ENCODE assay signal across 10 cellular contexts in genomic region chr5:58462154-58462553, GRCh38. TPM values are rescaled to one million over a fixed set of nuclear protein-coding genes. Genes with fewer than 3 reads are reported as not detected.
DNase-seq lines count a peak whose midpoint lies in the region; TF ChIP-seq lines count a peak whose summit lies in the region.
"Had no signal": no experiment of that assay in that cellular context is flagged by ENCODE, and none has a peak within 500 bp of the region (broad histone marks: within the 10 kb centered on the region; RNA-seq: fewer than 3 reads in every experiment).

No MANE protein-coding gene starts in this region.

- H3K27ac ChIP-seq in Peyer's patch (peak overlapping the region in 3 of 4 donors; percentile 9 to 76 (median 57)), esophagus squamous epithelium (peak overlapping the region in 3 of 4 donors; percentile 25 to 99 (median 50)), smooth muscle cell (ENCODE audit: low read depth) (peak overlapping the region; percentile 97)
- no peak overlapping the region for H3K27ac ChIP-seq in CD8-positive, alpha-beta memory T cell (ENCODE audit: low read depth, low read length)

- no peaks in the 10 kb centered on the region for H3K9me3 ChIP-seq in Peyer's patch
- H3K9me3 ChIP-seq in esophagus squamous epithelium, result no peaks in the 10 kb centered on the region
- no peaks in the 10 kb centered on the region for H3K9me3 ChIP-seq in smooth muscle cell (replicated peaks; ENCODE audit: low read depth)
- no peaks in the 10 kb centered on the region for H3K9me3 ChIP-seq in CD8-positive, alpha-beta memory T cell (ENCODE audit: low read length)

- H3K9me3 Mint-ChIP-seq in CD8-positive, alpha-beta memory T cell, result no peaks in the 10 kb centered on the region
- H3K9me3 Mint-ChIP-seq: activated naive CD4-positive, alpha-beta T cell treated with anti-CD3 and anti-CD28 coated beads, Interleukin-2, amount 50 U/mL, for 72 hours had no signal

- DNase-seq in NCI-H1417 (lab: John Stamatoyannopoulos, UW) (peak in 2 of 3 experiments; percentile 16 to 55), NCI-H1417 treated with DMSO at 0.1 percent for 48 hours (lab: John Stamatoyannopoulos, UW) (no peak), Peyer's patch (no peak), esophagus squamous epithelium (lab: John Stamatoyannopoulos, UW) (no peak), smooth muscle cell (lab: John Stamatoyannopoulos, UW; ENCODE audit: unreplicated experiment) (no peak), NCI-H774 (lab: John Stamatoyannopoulos, UW) (no peak)
- DNase-seq in CD8-positive, alpha-beta memory T cell, result no peak
- no peak for DNase-seq in activated CD4-positive, alpha-beta T cell treated with anti-CD3 and anti-CD28 coated beads for 48 hours
- DNase-seq: stimulated activated CD4-positive, alpha-beta T cell treated with anti-CD3 and anti-CD28 coated beads, Interleukin-1b, Interleukin-23, amount 100 ng/mL, for 48 hours had no signal

- peak overlapping the region; percentile 70 for H3K9ac ChIP-seq in smooth muscle cell (ENCODE audit: low read depth)

- POLR2A ChIA-PET in CD8-positive, alpha-beta memory T cell (lab: Charles Lee), result no interaction called here

- peak overlapping the region in 1 of 8 donors; percentile 16 for H3K27ac Mint-ChIP-seq in CD8-positive, alpha-beta memory T cell

- H3K36me3 Mint-ChIP-seq in CD8-positive, alpha-beta memory T cell, result no peaks in the 10 kb centered on the region

- H3K4me1 ChIP-seq in Peyer's patch (peaks cover 0 to 5% (median 0%) of the 10 kb centered on the region in 4 donors), esophagus squamous epithelium (peaks cover 0 to 36% (median 10%) of the 10 kb centered on the region in 3 donors), smooth muscle cell (ENCODE audit: low read depth) (peaks cover 6% of the 10 kb centered on the region)
- peaks cover 11% of the 10 kb centered on the region for H3K4me1 ChIP-seq in CD8-positive, alpha-beta memory T cell (ENCODE audit: insufficient read depth, low read length)

- no peak for TF ChIP-seq CTCF in Peyer's patch (IDR thresholded peaks at IDR 0.05)
- TF ChIP-seq CTCF in esophagus squamous epithelium (IDR thresholded peaks at IDR 0.05), result no peak
- TF ChIP-seq CTCF in smooth muscle cell (IDR thresholded peaks at IDR 0.05; ENCODE audit: borderline replicate concordance, insufficient read depth, poor library complexity, severe bottlenecking), result no peak

- 35 to 44% methylated on average over 3 of the region's 3 CpGs for WGBS in esophagus squamous epithelium, 2 donors
- 38% methylated on average over 3 of the region's 3 CpGs for WGBS in smooth muscle cell (ENCODE audit: low lambda C conversion rate)

- peak overlapping the region in 1 of 7 donors; percentile 42 for H3K4me3 Mint-ChIP-seq in CD8-positive, alpha-beta memory T cell

- H3K27me3 ChIP-seq in Peyer's patch (no peaks in the 10 kb centered on the region), esophagus squamous epithelium (no peaks in the 10 kb centered on the region), smooth muscle cell (ENCODE audit: low read depth) (no peaks in the 10 kb centered on the region)
- no peaks in the 10 kb centered on the region for H3K27me3 ChIP-seq in CD8-positive, alpha-beta memory T cell (ENCODE audit: insufficient read depth, low read length, poor library complexity, severe bottlenecking)

- H4K20me1 ChIP-seq in smooth muscle cell (ENCODE audit: low read depth), result peaks cover 27% of the 10 kb centered on the region

- H2AFZ ChIP-seq in smooth muscle cell (ENCODE audit: low read depth), result peak overlapping the region; percentile 25

- peaks cover 13 to 17% (median 17%) of the 10 kb centered on the region in 3 donors for H3K4me1 Mint-ChIP-seq in CD8-positive, alpha-beta memory T cell

- H3K36me3 ChIP-seq in Peyer's patch, result peaks cover 0 to under 1% (median 0%) of the 10 kb centered on the region in 3 donors
- H3K36me3 ChIP-seq in esophagus squamous epithelium, result peaks cover 0 to 8% (median 0%) of the 10 kb centered on the region in 3 donors
- peaks cover 7% of the 10 kb centered on the region for H3K36me3 ChIP-seq in smooth muscle cell (ENCODE audit: low read depth)
- H3K36me3 ChIP-seq in CD8-positive, alpha-beta memory T cell (ENCODE audit: insufficient read depth, low read length), result no peaks in the 10 kb centered on the region

- CTCF ChIA-PET in CD8-positive, alpha-beta memory T cell (lab: Charles Lee), result interaction anchor here (1.7 to 3.7 kb wide), 2 partner anchors 682 to 1163 kb away, joined by 9 to 41 read pairs; no protein-coding TSS in a partner anchor

- intact Hi-C loops in esophagus squamous epithelium (cut with DNase I), result loop anchor here (5.0 to 10.0 kb wide), 4 partner anchors 575 to 1160 kb away; no protein-coding TSS in a partner anchor

- H3K4me3 ChIP-seq in Peyer's patch, result peak overlapping the region in 1 of 4 donors; percentile 8
- no peak overlapping the region for H3K4me3 ChIP-seq in esophagus squamous epithelium
- H3K4me3 ChIP-seq in smooth muscle cell, result no peak overlapping the region
- H3K4me3 ChIP-seq in CD8-positive, alpha-beta memory T cell (ENCODE audit: low read length), result no peak overlapping the region

- H3F3A ChIP-seq in smooth muscle cell (ENCODE audit: low read depth), result peaks cover 6% of the 10 kb centered on the region

- H3K4me2 ChIP-seq in smooth muscle cell, result peak overlapping the region; percentile 49

- peaks cover 19 to 20% of the 10 kb centered on the region in 2 donors for H3K27me3 Mint-ChIP-seq in CD8-positive, alpha-beta memory T cell

- H3K79me2 ChIP-seq in smooth muscle cell (ENCODE audit: low read depth), result peaks cover 27% of the 10 kb centered on the region

- TF ChIP-seq POLR2A in Peyer's patch (IDR thresholded peaks at IDR 0.05) (peak in 1 of 2 donors; percentile 50), esophagus squamous epithelium (IDR thresholded peaks at IDR 0.05) (no peak)

RNA-seq across cellular contexts. Expression of gene PLK2, which starts 2.3 kb away (rescaled TPM):
- total RNA-seq in Peyer's patch, result 10 to 100 TPM; 31.6 to 61.1 (median 43.6) TPM
- total RNA-seq in esophagus squamous epithelium, result 100 to 1,000 TPM; 117 to 227 (median 151) TPM
- total RNA-seq in smooth muscle cell, result 425 and 435 TPM in 2 replicates
- 175 and 245 TPM in 2 replicates for polyA plus RNA-seq in smooth muscle cell
- 1 to 10 TPM; 2.5 to 3.0 TPM for total RNA-seq in CD8-positive, alpha-beta memory T cell
- polyA plus RNA-seq in CD8-positive, alpha-beta memory T cell, result 5.2 TPM

RNA-seq across cellular contexts. Expression of gene GAPT, which starts 29.1 kb away (rescaled TPM):
- 10 to 100 TPM in 1 of 4 donors, under 1 TPM in 2, not detected in 1; 0.57 to 18.2 (median 0.67) TPM for total RNA-seq in Peyer's patch
- total RNA-seq in esophagus squamous epithelium, result 1 to 10 TPM in 1 of 4 donors, under 1 TPM in 2, not detected in 1; 0.09 to 2.9 (median 0.18) TPM
- not detected in 2 replicates for total RNA-seq in smooth muscle cell
- not detected in 2 replicates for polyA plus RNA-seq in smooth muscle cell
- under 1 TPM in 1 of 2 experiments, not detected in 1; 0.26 TPM for total RNA-seq in CD8-positive, alpha-beta memory T cell
- 1.3 TPM for polyA plus RNA-seq in CD8-positive, alpha-beta memory T cell
- total RNA-seq: activated naive CD4-positive, alpha-beta T cell treated with anti-CD3 and anti-CD28 coated beads, Interleukin-2, amount 50 U/mL, for 72 hours had no signal

Comparison
In these comparisons a context has a peak if more than half of its experiments do, and no peak if none do; other contexts are left out.
1. DNase-seq: peak in NCI-H1417 (2 of 3); none in NCI-H1417 treated with DMSO at 0.1 percent for 48 hours (single experiment), Peyer's patch (0 of 3), esophagus squamous epithelium (single experiment), smooth muscle cell (single experiment), CD8-positive, alpha-beta memory T cell (0 of 5), NCI-H774 (single experiment) and activated CD4-positive, alpha-beta T cell treated with anti-CD3 and anti-CD28 coated beads for 48 hours (single experiment).
2. RNA of gene PLK2, which starts 2.3 kb away (total RNA-seq): 425 to 435 TPM in smooth muscle cell, 117 to 227 TPM in esophagus squamous epithelium and 31.6 to 61.1 TPM in Peyer's patch; 2.5 to 3.0 TPM in CD8-positive, alpha-beta memory T cell; every median in the first group is over 4 times any median in the second.